In the genomic region with DNA sequence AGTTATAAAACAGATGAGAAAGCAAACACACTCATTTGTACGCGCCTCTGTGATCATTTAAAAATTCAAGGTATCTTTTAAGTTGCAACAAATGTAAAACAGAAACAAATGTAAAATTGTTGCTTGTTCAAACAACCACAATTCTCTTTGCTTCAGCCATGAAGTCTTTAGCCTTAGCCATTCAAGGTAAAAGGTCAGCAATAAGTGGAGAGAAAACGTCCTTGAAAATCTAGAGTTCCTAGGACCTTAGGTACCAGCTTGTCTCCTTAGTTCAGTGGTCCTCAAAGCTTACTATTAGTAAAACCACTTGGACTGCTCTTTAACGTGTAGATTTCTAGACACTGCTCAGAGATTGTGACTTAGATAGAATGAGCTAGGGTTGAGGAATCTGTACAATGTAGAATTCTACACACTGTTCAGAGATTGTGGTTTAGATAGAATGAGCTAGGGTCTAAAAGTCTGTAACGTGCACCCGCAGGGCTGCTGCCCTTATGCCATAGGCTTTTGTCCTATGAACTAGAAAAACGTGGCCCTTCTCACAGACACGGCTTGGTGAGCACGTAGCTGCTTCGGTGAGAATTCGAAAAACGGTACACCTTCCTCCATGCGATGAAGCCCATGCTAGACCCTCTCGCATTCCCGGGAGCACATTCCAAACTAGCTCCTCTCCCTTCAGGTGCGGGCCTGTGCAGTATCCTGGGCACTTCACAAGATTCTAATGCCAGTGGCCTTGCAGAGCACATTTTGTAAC, we compare ENCODE assay signal across 8 cellular contexts. TPM values are rescaled to one million over a fixed set of nuclear protein-coding genes. Genes with fewer than 3 reads are reported as not detected.
DNase-seq lines count a peak whose midpoint lies in the region; ATAC-seq and TF ChIP-seq lines count a peak whose summit lies in the region.

No MANE protein-coding gene starts in this region.

- H3K9me3 Mint-ChIP-seq in GM23338 = no peaks in the 10 kb centered on the region
- H3K9me3 Mint-ChIP-seq in dendritic cell treated with granulocyte-macrophage colony-stimulating factor and Interleukin-4, amounts not matched to agents 40 ng/mL and 50 ng/mL, for 4 days = no peaks in the 10 kb centered on the region

- H3K4me2 ChIP-seq in GM23338 = no peak overlapping the region

- 0 out of 2 replicates have a peak overlapping the region, but pooled peaks have one; percentile 8 for H2AFZ ChIP-seq in GM23338

- no peaks in the 10 kb centered on the region for H3K9me2 ChIP-seq in GM23338 (ENCODE audit: insufficient read depth)

- H4K20me1 ChIP-seq in GM23338 (replicated peaks; ENCODE audit: insufficient read depth) = no peaks in the 10 kb centered on the region

- intact Hi-C loops in dendritic cell treated with granulocyte-macrophage colony-stimulating factor and Interleukin-4, amounts not matched to agents 40 ng/mL and 50 ng/mL, for 4 days (cut with micrococcal nuclease) = no loop called here
- intact Hi-C loops in head of caudate nucleus (cut with DNase I) = no loop called here

- H3K4me3 ChIP-seq in GM23338 = no peak overlapping the region

- H3K27ac Mint-ChIP-seq in GM23338 = no peak overlapping the region
- peak overlapping the region; percentile 44 for H3K27ac Mint-ChIP-seq in dendritic cell treated with granulocyte-macrophage colony-stimulating factor and Interleukin-4, amounts not matched to agents 40 ng/mL and 50 ng/mL, for 4 days

- H3K36me3 ChIP-seq in GM23338 (ENCODE audit: insufficient read depth) = no peaks in the 10 kb centered on the region

- H3K4me1 ChIP-seq in GM23338 (ENCODE audit: insufficient read depth) = peaks cover 20% of the 10 kb centered on the region

- peaks cover 21% of the 10 kb centered on the region for H3K27me3 Mint-ChIP-seq in GM23338 (ENCODE audit: insufficient read depth, low read depth, poor library complexity)
- no peaks in the 10 kb centered on the region for H3K27me3 Mint-ChIP-seq in dendritic cell treated with granulocyte-macrophage colony-stimulating factor and Interleukin-4, amounts not matched to agents 40 ng/mL and 50 ng/mL, for 4 days

- no peak overlapping the region for H3K4me3 Mint-ChIP-seq in GM23338
- H3K4me3 Mint-ChIP-seq in dendritic cell treated with granulocyte-macrophage colony-stimulating factor and Interleukin-4, amounts not matched to agents 40 ng/mL and 50 ng/mL, for 4 days = peak overlapping the region; percentile 10

- no peaks in the 10 kb centered on the region for H3F3A ChIP-seq in GM23338 (replicated peaks; ENCODE audit: low read depth)

- TF ChIP-seq CTCF in GM23338 (conservative IDR thresholded peaks at IDR 0.05; ENCODE audit: low read depth in 2 of 2) = no peak

- peaks cover 13% of the 10 kb centered on the region for H3K27me3 ChIP-seq in GM23338 (ENCODE audit: insufficient read depth)

- ATAC-seq in GM23338 (no peak), GM21737 (IDR thresholded peaks at IDR 0.05; ENCODE audit: unreplicated experiment) (no peak), HG03196 (IDR thresholded peaks at IDR 0.05; ENCODE audit: unreplicated experiment) (no peak)

- H3K79me2 ChIP-seq in GM23338 (replicated peaks; ENCODE audit: insufficient read depth) = no peaks in the 10 kb centered on the region

- DNase-seq in GM23338 (ENCODE audit: low spot score) (peak; percentile 33), SIG-M5 (lab: John Stamatoyannopoulos, UW) (peak; percentile 23), Ammon's horn (ENCODE audit: low spot score) (no peak), head of caudate nucleus (no peak)
- DNase-seq in stimulated activated CD8-positive, alpha-beta memory T cell treated with anti-CD3 and anti-CD28 coated beads, Interleukin-4, amount 100 ng/mL, for 48 hours = peak; percentile 49

- peaks cover 31% of the 10 kb centered on the region for H3K4me1 Mint-ChIP-seq in GM23338
- peaks cover 38% of the 10 kb centered on the region for H3K4me1 Mint-ChIP-seq in dendritic cell treated with granulocyte-macrophage colony-stimulating factor and Interleukin-4, amounts not matched to agents 40 ng/mL and 50 ng/mL, for 4 days (ENCODE audit: low read depth)

- H3K36me3 Mint-ChIP-seq in GM23338 (ENCODE audit: low read depth) = no peaks in the 10 kb centered on the region
- no peaks in the 10 kb centered on the region for H3K36me3 Mint-ChIP-seq in dendritic cell treated with granulocyte-macrophage colony-stimulating factor and Interleukin-4, amounts not matched to agents 40 ng/mL and 50 ng/mL, for 4 days (ENCODE audit: low read depth)

- no peak overlapping the region for H3K27ac ChIP-seq in GM23338 (ENCODE audit: low read depth)

TF ChIP-seq in GM23338, 12 proteins besides CTCF, POLR2A, EP300 and RAD21:
- TF ChIP-seq JUNB (IDR thresholded peaks at IDR 0.05; ENCODE audit: unreplicated experiment) = no peak
- TF ChIP-seq ZNF462 (CRISPR knock-in tag; IDR thresholded peaks at IDR 0.05) = no peak
- TF ChIP-seq EZH2phosphoT487 (IDR thresholded peaks at IDR 0.05; ENCODE audit: unreplicated experiment) = no peak
- no peak for TF ChIP-seq ZNF331 (CRISPR knock-in tag; IDR thresholded peaks at IDR 0.05; ENCODE audit: low read depth)
- no peak for TF ChIP-seq EZH2 (IDR thresholded peaks at IDR 0.05; ENCODE audit: low read depth, unreplicated experiment)
- no peak for TF ChIP-seq NANOG (IDR thresholded peaks at IDR 0.05; ENCODE audit: borderline replicate concordance)

RNA-seq across cellular contexts. Expression of gene PLAC8, which starts 1.7 kb away (rescaled TPM):
- total RNA-seq in GM23338 (2014; rRNA removed; shearing (Covaris generic)) = 0.83 and 1.9 TPM in 2 replicates
- polyA plus RNA-seq in GM23338 (2016; fragmentation: Nextera tagmentation; extraction: Ambion mirVana) = 1.2 and 1.6 TPM in 2 replicates

Comparison
In these comparisons a context has a peak if more than half of its experiments do, and no peak if none do; other contexts are left out.
1. DNase-seq: peak in GM23338 (single experiment), SIG-M5 (single experiment) and stimulated activated CD8-positive, alpha-beta memory T cell treated with anti-CD3 and anti-CD28 coated beads, Interleukin-4, amount 100 ng/mL, for 48 hours (single experiment); none in Ammon's horn (single experiment) and head of caudate nucleus (0 of 42).